Comparison of ENCODE assay signal across 1 cellular context in genomic region chr7:150807616-150808438, GRCh38.
TF ChIP-seq lines count a peak whose summit lies in the region.
"Not testable (repeated sequence)": the region's sequence is repeated elsewhere in the genome, so short reads cannot be mapped to it uniquely, and the experiment has no call there.

No MANE protein-coding gene starts in this region.

TF ChIP-seq in HepG2, 621 proteins besides CTCF, POLR2A, EP300 and RAD21 (continued from another document and continues in another):
- TF ChIP-seq ZNF574 (CRISPR knock-in tag; IDR thresholded peaks at IDR 0.05), result peak; percentile 75
- TF ChIP-seq ZNF761 (CRISPR knock-in tag; conservative IDR thresholded peaks at IDR 0.05), result 0 out of 2 replicates have a peak, but pooled peaks have one; percentile 21
- 0 out of 4 replicates have a peak, but pooled peaks of 1 of the 2 experiments have one; percentile 30 for TF ChIP-seq NR2F1 (CRISPR knock-in tag; IDR thresholded peaks at IDR 0.05)
- peak; percentile 94 for TF ChIP-seq ZNF644 (CRISPR knock-in tag; IDR thresholded peaks at IDR 0.05; ENCODE audit: low read depth)
- 0 out of 2 replicates have a peak, but pooled peaks have one; percentile 22 for TF ChIP-seq ELF3 (CRISPR knock-in tag; IDR thresholded peaks at IDR 0.05)
- peak; percentile 86 for TF ChIP-seq ZFP91 (CRISPR knock-in tag; IDR thresholded peaks at IDR 0.05; ENCODE audit: borderline replicate concordance)
- TF ChIP-seq FOXJ3 (CRISPR knock-in tag; IDR thresholded peaks at IDR 0.05; ENCODE audit: borderline replicate concordance), result peak; percentile 87
- peak; percentile 35; the same call in 1 of the 2 replicates for TF ChIP-seq CEBPG (CRISPR knock-in tag; IDR thresholded peaks at IDR 0.05)
- TF ChIP-seq ATF2 (CRISPR knock-in tag; IDR thresholded peaks at IDR 0.05), result 0 out of 2 replicates have a peak, but pooled peaks have one; percentile 25
- TF ChIP-seq ZNF124 (CRISPR knock-in tag; IDR thresholded peaks at IDR 0.05), result peak; percentile 34; the same call in 1 of the 2 replicates
- TF ChIP-seq NR2C2 (CRISPR knock-in tag; IDR thresholded peaks at IDR 0.05; ENCODE audit: borderline replicate concordance), result 0 out of 2 replicates have a peak, but pooled peaks have one; percentile 35
- TF ChIP-seq ASH2L (IDR thresholded peaks at IDR 0.05; ENCODE audit: insufficient read length, low read depth, low read length), result peak; percentile 37
- TF ChIP-seq YY1 (IDR thresholded peaks at IDR 0.05; ENCODE audit: insufficient read depth, insufficient replicate concordance, low read depth, low read length), result peak; percentile 84
- peak; percentile 82 for TF ChIP-seq ZNF281 (CRISPR knock-in tag; IDR thresholded peaks at IDR 0.05; ENCODE audit: borderline replicate concordance)
- 0 out of 2 replicates have a peak, but pooled peaks have one; percentile 40 for TF ChIP-seq ZNF317 (CRISPR knock-in tag; IDR thresholded peaks at IDR 0.05)
- TF ChIP-seq KAT8 (CRISPR knock-in tag; IDR thresholded peaks at IDR 0.05), result peak; percentile 76
- TF ChIP-seq MIER3 (CRISPR knock-in tag; IDR thresholded peaks at IDR 0.05; ENCODE audit: borderline replicate concordance), result peak; percentile 19; the same call in 1 of the 2 replicates
- peak; percentile 68 for TF ChIP-seq GABPB1 (CRISPR knock-in tag; IDR thresholded peaks at IDR 0.05)
- 0 out of 2 replicates have a peak, but pooled peaks have one; percentile 23 for TF ChIP-seq ZKSCAN5 (CRISPR knock-in tag; IDR thresholded peaks at IDR 0.05)
- 0 out of 2 replicates have a peak, but pooled peaks have one; percentile 24 for TF ChIP-seq LBX2 (CRISPR knock-in tag; IDR thresholded peaks at IDR 0.05; ENCODE audit: borderline replicate concordance)
- TF ChIP-seq SMAD1 (CRISPR knock-in tag; IDR thresholded peaks at IDR 0.05; ENCODE audit: borderline replicate concordance, low read depth), result peak; percentile 62; the same call in 1 of the 2 replicates
- TF ChIP-seq ZNF609 (CRISPR knock-in tag; IDR thresholded peaks at IDR 0.05; ENCODE audit: borderline replicate concordance), result peak; percentile 56
- peak; percentile 45; the same call in 1 of the 2 replicates for TF ChIP-seq ZNF280D (CRISPR knock-in tag; IDR thresholded peaks at IDR 0.05)
- peak; percentile 92 for TF ChIP-seq HNF4A (CRISPR knock-in tag; IDR thresholded peaks at IDR 0.05)
- TF ChIP-seq ZNF883 (CRISPR knock-in tag; IDR thresholded peaks at IDR 0.05; ENCODE audit: not compliant biosample characterization), result peak; percentile 32
- peak; percentile 56; the same call in 1 of the 2 replicates for TF ChIP-seq MEIS2 (CRISPR knock-in tag; IDR thresholded peaks at IDR 0.05)
- TF ChIP-seq ZFP36L1 (CRISPR knock-in tag; IDR thresholded peaks at IDR 0.05), result peak; percentile 37; the same call in 1 of the 2 replicates
- TF ChIP-seq CBX1 (IDR thresholded peaks at IDR 0.05; ENCODE audit: low read depth), result peak; percentile 28
- TF ChIP-seq TAF1 (CRISPR knock-in tag; IDR thresholded peaks at IDR 0.05), result peak; percentile 31; the same call in 1 of the 2 replicates
- TF ChIP-seq ZNF280B (CRISPR knock-in tag; IDR thresholded peaks at IDR 0.05; ENCODE audit: borderline replicate concordance), result peak; percentile 79; the same call in 1 of the 2 replicates
- peak; percentile 83 for TF ChIP-seq IKZF5 (CRISPR knock-in tag; IDR thresholded peaks at IDR 0.05)
- TF ChIP-seq SP1 (IDR thresholded peaks at IDR 0.05), result not testable (repeated sequence)
- TF ChIP-seq SP1 (CRISPR knock-in tag; IDR thresholded peaks at IDR 0.05), result peak; percentile 48; the same call in 1 of the 2 replicates
- TF ChIP-seq ZNF275 (CRISPR knock-in tag; IDR thresholded peaks at IDR 0.05; ENCODE audit: borderline replicate concordance), result 0 out of 2 replicates have a peak, but pooled peaks have one; percentile 54
